Comparison of ENCODE assay signal across 1 cellular context in the genomic region with DNA sequence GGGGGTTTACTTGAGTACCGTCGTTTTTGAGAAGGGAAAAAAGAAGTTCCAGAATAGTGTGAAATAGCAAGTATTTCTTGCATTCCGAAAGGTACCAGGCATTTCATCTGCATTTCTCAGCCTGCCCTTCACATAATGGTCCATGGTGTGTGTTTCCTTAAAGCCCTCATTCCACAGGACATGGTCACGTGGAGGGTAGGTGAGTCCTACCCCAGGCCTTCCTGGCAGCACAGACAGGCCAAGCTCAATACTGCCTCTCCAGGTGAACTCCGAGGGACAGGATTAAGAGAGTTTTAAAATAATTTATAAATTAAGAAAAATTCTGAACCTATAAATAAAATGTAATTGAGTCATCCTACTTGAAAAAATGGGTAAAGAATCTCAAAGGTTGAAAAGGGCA.
TF ChIP-seq lines count a peak whose summit lies in the region.

No MANE protein-coding gene starts in this region.

TF ChIP-seq in HCT116, 20 proteins besides CTCF, POLR2A, EP300 and RAD21 (continued from another document):
- TF ChIP-seq EZH2 (IDR thresholded peaks at IDR 0.05) = no peak
- TF ChIP-seq FOSL1 (IDR thresholded peaks at IDR 0.05; ENCODE audit: low read depth) = no peak
- TF ChIP-seq, protein P1, sequence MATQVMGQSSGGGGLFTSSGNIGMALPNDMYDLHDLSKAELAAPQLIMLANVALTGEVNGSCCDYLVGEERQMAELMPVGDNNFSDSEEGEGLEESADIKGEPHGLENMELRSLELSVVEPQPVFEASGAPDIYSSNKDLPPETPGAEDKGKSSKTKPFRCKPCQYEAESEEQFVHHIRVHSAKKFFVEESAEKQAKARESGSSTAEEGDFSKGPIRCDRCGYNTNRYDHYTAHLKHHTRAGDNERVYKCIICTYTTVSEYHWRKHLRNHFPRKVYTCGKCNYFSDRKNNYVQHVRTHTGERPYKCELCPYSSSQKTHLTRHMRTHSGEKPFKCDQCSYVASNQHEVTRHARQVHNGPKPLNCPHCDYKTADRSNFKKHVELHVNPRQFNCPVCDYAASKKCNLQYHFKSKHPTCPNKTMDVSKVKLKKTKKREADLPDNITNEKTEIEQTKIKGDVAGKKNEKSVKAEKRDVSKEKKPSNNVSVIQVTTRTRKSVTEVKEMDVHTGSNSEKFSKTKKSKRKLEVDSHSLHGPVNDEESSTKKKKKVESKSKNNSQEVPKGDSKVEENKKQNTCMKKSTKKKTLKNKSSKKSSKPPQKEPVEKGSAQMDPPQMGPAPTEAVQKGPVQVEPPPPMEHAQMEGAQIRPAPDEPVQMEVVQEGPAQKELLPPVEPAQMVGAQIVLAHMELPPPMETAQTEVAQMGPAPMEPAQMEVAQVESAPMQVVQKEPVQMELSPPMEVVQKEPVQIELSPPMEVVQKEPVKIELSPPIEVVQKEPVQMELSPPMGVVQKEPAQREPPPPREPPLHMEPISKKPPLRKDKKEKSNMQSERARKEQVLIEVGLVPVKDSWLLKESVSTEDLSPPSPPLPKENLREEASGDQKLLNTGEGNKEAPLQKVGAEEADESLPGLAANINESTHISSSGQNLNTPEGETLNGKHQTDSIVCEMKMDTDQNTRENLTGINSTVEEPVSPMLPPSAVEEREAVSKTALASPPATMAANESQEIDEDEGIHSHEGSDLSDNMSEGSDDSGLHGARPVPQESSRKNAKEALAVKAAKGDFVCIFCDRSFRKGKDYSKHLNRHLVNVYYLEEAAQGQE (IDR thresholded peaks at IDR 0.05; ENCODE audit: low read depth) = no peak
- no peak for TF ChIP-seq YY1 (IDR thresholded peaks at IDR 0.05; ENCODE audit: extremely low read depth, insufficient replicate concordance, low read depth, low read length)
- TF ChIP-seq JUND (IDR thresholded peaks at IDR 0.05) = no peak
- no peak for TF ChIP-seq TCF7L2 (IDR thresholded peaks at IDR 0.05; ENCODE audit: borderline replicate concordance, extremely low read depth, insufficient read depth, insufficient read length)
- TF ChIP-seq SRF (IDR thresholded peaks at IDR 0.05; ENCODE audit: low read depth) = no peak
- TF ChIP-seq CEBPB (IDR thresholded peaks at IDR 0.05; ENCODE audit: low read depth) = no peak
- TF ChIP-seq POLR2AphosphoS5 (IDR thresholded peaks at IDR 0.05; ENCODE audit: low read depth, low read length) = no peak
